ENCODE assay signal across 34 cellular contexts in genomic region chr1:17193222-17194132, GRCh38. TPM values are rescaled to one million over a fixed set of nuclear protein-coding genes. Genes with fewer than 3 reads are reported as not detected.
DNase-seq lines count a peak whose midpoint lies in the region; ATAC-seq, FAIRE-seq and TF ChIP-seq lines count a peak whose summit lies in the region.
"Had no signal": no experiment of that assay in that cellular context is flagged by ENCODE, and none has a peak within 500 bp of the region (broad histone marks: within the 10 kb centered on the region; RNA-seq: fewer than 3 reads in every experiment).

No MANE protein-coding gene starts in this region.

- peaks cover 6% of the 10 kb centered on the region for H3K36me3 Mint-ChIP-seq in MCF 10A (ENCODE audit: insufficient read depth, unreplicated experiment)
- H3K36me3 Mint-ChIP-seq in activated CD4-positive, alpha-beta memory T cell treated with anti-CD3 and anti-CD28 coated beads for 36 hours, result peaks cover 1% of the 10 kb centered on the region
- no peaks in the 10 kb centered on the region for H3K36me3 Mint-ChIP-seq in activated CD4-positive, alpha-beta T cell treated with anti-CD3 and anti-CD28 coated beads, Interleukin-2, amount 10 ng/mL, durations not matched to agents 7 days and 5 days (ENCODE audit: low read depth)
- H3K36me3 Mint-ChIP-seq: activated naive CD8-positive, alpha-beta T cell treated with anti-CD3 and anti-CD28 coated beads for 36 hours had no signal

- H3K27ac ChIP-seq in breast epithelium (no peak overlapping the region), kidney (ENCODE audit: low read depth in 2 of 2, low read length in 2 of 2) (no peak overlapping the region)
- H3K27ac ChIP-seq: esophagus muscularis mucosa, gastroesophageal sphincter, KMS-11, tibial nerve had no signal

- POLR2A ChIA-PET in MCF 10A (lab: Yijun Ruan, JAX), result interaction anchor here (0.6 to 1.7 kb wide), 4 partner anchors 8 to 40 kb away, joined by 3 to 4 read pairs (median 3); partner anchors contain the start of gene PADI1
- POLR2A ChIA-PET in activated CD4-positive, alpha-beta memory T cell treated with anti-CD3 and anti-CD28 coated beads for 36 hours (lab: Charles Lee), result no interaction called here
- POLR2A ChIA-PET in activated CD4-positive, alpha-beta T cell treated with anti-CD3 and anti-CD28 coated beads, Interleukin-2, amount 10 ng/mL, durations not matched to agents 7 days and 5 days (lab: Charles Lee), result no interaction called here

- TF ChIP-seq POLR2A in breast epithelium (IDR thresholded peaks at IDR 0.05), result no peak

- no peak overlapping the region for H3K4me3 Mint-ChIP-seq in MCF 10A (ENCODE audit: unreplicated experiment)
- no peak overlapping the region for H3K4me3 Mint-ChIP-seq in activated CD4-positive, alpha-beta memory T cell treated with anti-CD3 and anti-CD28 coated beads for 36 hours
- no peak overlapping the region for H3K4me3 Mint-ChIP-seq in activated CD4-positive, alpha-beta T cell treated with anti-CD3 and anti-CD28 coated beads, Interleukin-2, amount 10 ng/mL, durations not matched to agents 7 days and 5 days
- H3K4me3 Mint-ChIP-seq: activated CD8-positive, alpha-beta memory T cell treated with anti-CD3 and anti-CD28 coated beads, Interleukin-2, amount 10 ng/mL, durations not matched to agents 7 days and 5 days; activated naive CD8-positive, alpha-beta T cell treated with anti-CD3 and anti-CD28 coated beads for 36 hours; activated T-helper 17 cell treated with anti-CD3 and anti-CD28 coated beads, Interleukin-2, amount 50 U/mL, for 72 hours; stimulated activated naive CD8-positive, alpha-beta T cell treated with anti-CD3 and anti-CD28 coated beads, Interleukin-15, amount 100 ng/mL, for 72 hours; T-helper 1 cell treated with Interleukin-12 subunit alpha and Interleukin-12 subunit beta and Interleukin-4 antibody, amounts not matched to agents 30 μg/mL and 1 μg/mL, for 36 hours had no signal

- no peak for FAIRE-seq in kidney (lab: Jason Lieb, UNC)
- FAIRE-seq: A204.1, astrocyte had no signal

- no peak overlapping the region for H3K9ac ChIP-seq in kidney (ENCODE audit: low read length in 2 of 2)
- H3K9ac ChIP-seq: KMS-11 had no signal

- H3K27me3 Mint-ChIP-seq in MCF 10A (ENCODE audit: insufficient read depth, unreplicated experiment), result no peaks in the 10 kb centered on the region
- no peaks in the 10 kb centered on the region for H3K27me3 Mint-ChIP-seq in activated CD4-positive, alpha-beta memory T cell treated with anti-CD3 and anti-CD28 coated beads for 36 hours
- peaks cover 5% of the 10 kb centered on the region for H3K27me3 Mint-ChIP-seq in activated CD4-positive, alpha-beta T cell treated with anti-CD3 and anti-CD28 coated beads, Interleukin-2, amount 10 ng/mL, durations not matched to agents 7 days and 5 days

- H3K9me3 Mint-ChIP-seq in MCF 10A (ENCODE audit: unreplicated experiment), result peaks cover 7% of the 10 kb centered on the region
- H3K9me3 Mint-ChIP-seq in activated CD4-positive, alpha-beta memory T cell treated with anti-CD3 and anti-CD28 coated beads for 36 hours, result peaks cover 11% of the 10 kb centered on the region
- H3K9me3 Mint-ChIP-seq in activated CD4-positive, alpha-beta T cell treated with anti-CD3 and anti-CD28 coated beads, Interleukin-2, amount 10 ng/mL, durations not matched to agents 7 days and 5 days, result peaks cover 8% of the 10 kb centered on the region

- no peaks in the 10 kb centered on the region for H3K27me3 ChIP-seq in breast epithelium
- H3K27me3 ChIP-seq: BE2C, tibial nerve had no signal

- BruUV-seq in MCF 10A (replicated peaks; lab: Mats Ljungman, UMichigan), result no TSS peak

- intact Hi-C loops in MCF 10A (cut with micrococcal nuclease) (loop anchor here (5.0 kb wide), 2 partner anchors 39 to 66 kb away; no protein-coding TSS in a partner anchor), breast epithelium (cut with DNase I; ENCODE audit: low total_unique reads) (no loop called here), kidney (cut with DNase I) (no loop called here)
- intact Hi-C loops in activated CD4-positive, alpha-beta memory T cell treated with anti-CD3 and anti-CD28 coated beads for 36 hours (cut with micrococcal nuclease), result no loop called here

- CTCF ChIA-PET in MCF 10A (lab: Yijun Ruan, JAX), result interaction anchor here (0.7 kb wide), 1 partner anchor 231 kb away, joined by 3 read pairs; no protein-coding TSS in a partner anchor
- CTCF ChIA-PET in activated CD4-positive, alpha-beta memory T cell treated with anti-CD3 and anti-CD28 coated beads for 36 hours (lab: Charles Lee), result no interaction called here
- CTCF ChIA-PET in activated CD4-positive, alpha-beta T cell treated with anti-CD3 and anti-CD28 coated beads, Interleukin-2, amount 10 ng/mL, durations not matched to agents 7 days and 5 days (lab: Charles Lee), result interaction anchor here (1.3 kb wide), 1 partner anchor 15 kb away, joined by 5 read pairs; no protein-coding TSS in a partner anchor

- DNase-seq in MCF 10A (ENCODE audit: unreplicated experiment), result peak; percentile 61
- no peak for DNase-seq in breast epithelium (ENCODE audit: low spot score in 2 of 2)
- DNase-seq in astrocyte of the hippocampus (ENCODE audit: low read depth, low spot score), result peak; percentile 50
- peak; percentile 57 for DNase-seq in kidney
- DNase-seq in activated CD4-positive, alpha-beta memory T cell treated with anti-CD3 and anti-CD28 coated beads for 36 hours, result no peak
- no peak for DNase-seq in activated CD4-positive, alpha-beta T cell treated with anti-CD3 and anti-CD28 coated beads, Interleukin-2, amount 10 ng/mL, durations not matched to agents 7 days and 5 days
- DNase-seq: activated CD4-positive, alpha-beta T cell treated with anti-CD3 and anti-CD28 coated beads for 48 hours; activated CD8-positive, alpha-beta memory T cell treated with anti-CD3 and anti-CD28 coated beads, Interleukin-2, amount 10 ng/mL, durations not matched to agents 7 days and 5 days; activated naive CD8-positive, alpha-beta T cell treated with anti-CD3 and anti-CD28 coated beads for 36 hours; BE2C; cerebellar nuclear complex; effector CD4-positive, alpha-beta T cell; GDM1; hypothalamus; mammary epithelial cell; NCI-H187; NCI-H2227 treated with DMSO at 0.1 percent for 48 hours; NCI-H748 treated with DMSO at 0.1 percent for 48 hours; nucleus accumbens; retina had no signal

- H3K4me1 Mint-ChIP-seq in MCF 10A (ENCODE audit: insufficient read depth, unreplicated experiment), result peaks cover 46% of the 10 kb centered on the region
- H3K4me1 Mint-ChIP-seq in activated CD4-positive, alpha-beta memory T cell treated with anti-CD3 and anti-CD28 coated beads for 36 hours (ENCODE audit: low read depth), result no peaks in the 10 kb centered on the region
- peaks cover 3% of the 10 kb centered on the region for H3K4me1 Mint-ChIP-seq in activated CD4-positive, alpha-beta T cell treated with anti-CD3 and anti-CD28 coated beads, Interleukin-2, amount 10 ng/mL, durations not matched to agents 7 days and 5 days
- H3K4me1 Mint-ChIP-seq: stimulated activated naive CD8-positive, alpha-beta T cell treated with anti-CD3 and anti-CD28 coated beads, Interleukin-15, amount 100 ng/mL, for 72 hours had no signal

- TF ChIP-seq CTCF in MCF 10A (IDR thresholded peaks at IDR 0.05; ENCODE audit: unreplicated experiment) (no peak), breast epithelium (IDR thresholded peaks at IDR 0.05) (no peak), kidney (IDR thresholded peaks at IDR 0.05; ENCODE audit: borderline replicate concordance, extremely low read depth, insufficient read depth) (no peak)

- no peak overlapping the region for H3K4me3 ChIP-seq in breast epithelium
- H3K4me3 ChIP-seq in kidney (ENCODE audit: low read length in 2 of 2), result no peak overlapping the region
- H3K4me3 ChIP-seq: esophagus muscularis mucosa, gastroesophageal sphincter, tibial nerve had no signal

- ATAC-seq in HG03432 (IDR thresholded peaks at IDR 0.05; ENCODE audit: unreplicated experiment) (no peak), GM18909 (IDR thresholded peaks at IDR 0.05; ENCODE audit: poor library complexity, unreplicated experiment) (no peak)
- ATAC-seq: activated CD8-positive, alpha-beta memory T cell treated with anti-CD3 and anti-CD28 coated beads, Interleukin-2, amount 10 ng/mL, durations not matched to agents 7 days and 5 days; activated T-helper 17 cell treated with anti-CD3 and anti-CD28 coated beads, Interleukin-2, amount 50 U/mL, for 72 hours; gastroesophageal sphincter; HCT116; stimulated activated naive CD8-positive, alpha-beta T cell treated with anti-CD3 and anti-CD28 coated beads, Interleukin-15, amount 100 ng/mL, for 72 hours had no signal

- H3K27ac Mint-ChIP-seq in MCF 10A (ENCODE audit: low read depth, unreplicated experiment), result peak overlapping the region; percentile 96
- H3K27ac Mint-ChIP-seq in activated CD4-positive, alpha-beta memory T cell treated with anti-CD3 and anti-CD28 coated beads for 36 hours, result no peak overlapping the region
- no peak overlapping the region for H3K27ac Mint-ChIP-seq in activated CD4-positive, alpha-beta T cell treated with anti-CD3 and anti-CD28 coated beads, Interleukin-2, amount 10 ng/mL, durations not matched to agents 7 days and 5 days
- H3K27ac Mint-ChIP-seq: activated CD8-positive, alpha-beta memory T cell treated with anti-CD3 and anti-CD28 coated beads, Interleukin-2, amount 10 ng/mL, durations not matched to agents 7 days and 5 days; activated naive CD8-positive, alpha-beta T cell treated with anti-CD3 and anti-CD28 coated beads for 36 hours; activated T-helper 17 cell treated with anti-CD3 and anti-CD28 coated beads, Interleukin-2, amount 50 U/mL, for 72 hours; T-helper 1 cell treated with Interleukin-12 subunit alpha and Interleukin-12 subunit beta and Interleukin-4 antibody, amounts not matched to agents 30 μg/mL and 1 μg/mL, for 36 hours had no signal

- H3K9me3 ChIP-seq in breast epithelium (no peaks in the 10 kb centered on the region), kidney (ENCODE audit: control insufficient read depth in 1 of 2, low read length in 2 of 2) (peaks cover 0 to under 1% of the 10 kb centered on the region in 2 donors)
- H3K9me3 ChIP-seq: BE2C had no signal

- no peaks in the 10 kb centered on the region for H3K4me1 ChIP-seq in breast epithelium
- no peaks in the 10 kb centered on the region for H3K4me1 ChIP-seq in kidney (ENCODE audit: control insufficient read depth in 1 of 2, insufficient read depth in 1 of 2, low read depth in 1 of 2, low read length in 2 of 2)
- H3K4me1 ChIP-seq: BE2C, esophagus muscularis mucosa, gastroesophageal sphincter had no signal

- H3K36me3 ChIP-seq in breast epithelium (no peaks in the 10 kb centered on the region), kidney (ENCODE audit: control insufficient read depth in 1 of 2, insufficient read depth in 2 of 2, low read length in 2 of 2) (no peaks in the 10 kb centered on the region)
- H3K36me3 ChIP-seq: BE2C, esophagus muscularis mucosa, gastroesophageal sphincter, tibial nerve had no signal

RNA-seq across cellular contexts. Expression of gene PADI1, which starts 11.5 kb away (rescaled TPM):
- total RNA-seq in MCF 10A (2022) (0.10 and 0.58 TPM in 2 replicates), breast epithelium (under 1 TPM in 1 of 3 donors, not detected in 2; 0.33 TPM), kidney (1.3 TPM)
- polyA plus RNA-seq in kidney (ENCODE audit: insufficient read depth, low read depth, low replicate concordance), result not detected
- total RNA-seq in activated CD4-positive, alpha-beta memory T cell treated with anti-CD3 and anti-CD28 coated beads for 36 hours, result not detected
- total RNA-seq in activated CD4-positive, alpha-beta T cell treated with anti-CD3 and anti-CD28 coated beads, Interleukin-2, amount 10 ng/mL, durations not matched to agents 7 days and 5 days, result not detected
- total RNA-seq: activated CD8-positive, alpha-beta memory T cell treated with anti-CD3 and anti-CD28 coated beads, Interleukin-2, amount 10 ng/mL, durations not matched to agents 7 days and 5 days; activated naive CD8-positive, alpha-beta T cell treated with anti-CD3 and anti-CD28 coated beads for 36 hours; activated T-helper 17 cell treated with anti-CD3 and anti-CD28 coated beads, Interleukin-2, amount 50 U/mL, for 72 hours; astrocyte; OCI-LY7; tibial nerve had no signal

RNA-seq across cellular contexts. Expression of gene PADI3, which starts 55.4 kb away (rescaled TPM):
- total RNA-seq in MCF 10A (2022), result 0.12 TPM in 1 of 2 replicates, not detected in the other
- total RNA-seq in breast epithelium, result not detected
- total RNA-seq in kidney, result not detected
- polyA plus RNA-seq in kidney (ENCODE audit: insufficient read depth, low read depth, low replicate concordance), result not detected
- not detected for total RNA-seq in activated CD4-positive, alpha-beta memory T cell treated with anti-CD3 and anti-CD28 coated beads for 36 hours
- total RNA-seq in activated CD4-positive, alpha-beta T cell treated with anti-CD3 and anti-CD28 coated beads, Interleukin-2, amount 10 ng/mL, durations not matched to agents 7 days and 5 days, result not detected
- total RNA-seq: activated CD8-positive, alpha-beta memory T cell treated with anti-CD3 and anti-CD28 coated beads, Interleukin-2, amount 10 ng/mL, durations not matched to agents 7 days and 5 days; activated naive CD8-positive, alpha-beta T cell treated with anti-CD3 and anti-CD28 coated beads for 36 hours; activated T-helper 17 cell treated with anti-CD3 and anti-CD28 coated beads, Interleukin-2, amount 50 U/mL, for 72 hours; esophagus muscularis mucosa; myocyte; OCI-LY7; tibial nerve had no signal

Comparison
In these comparisons a context has a peak if more than half of its experiments do, and no peak if none do; other contexts are left out.
1. DNase-seq: peak in MCF 10A (single experiment), astrocyte of the hippocampus (single experiment) and kidney (single experiment); none in breast epithelium (0 of 2), activated CD4-positive, alpha-beta memory T cell treated with anti-CD3 and anti-CD28 coated beads for 36 hours (single experiment) and activated CD4-positive, alpha-beta T cell treated with anti-CD3 and anti-CD28 coated beads, Interleukin-2, amount 10 ng/mL, durations not matched to agents 7 days and 5 days (single experiment).